28 cellular contexts compared by ENCODE assay signal in the genomic region with DNA sequence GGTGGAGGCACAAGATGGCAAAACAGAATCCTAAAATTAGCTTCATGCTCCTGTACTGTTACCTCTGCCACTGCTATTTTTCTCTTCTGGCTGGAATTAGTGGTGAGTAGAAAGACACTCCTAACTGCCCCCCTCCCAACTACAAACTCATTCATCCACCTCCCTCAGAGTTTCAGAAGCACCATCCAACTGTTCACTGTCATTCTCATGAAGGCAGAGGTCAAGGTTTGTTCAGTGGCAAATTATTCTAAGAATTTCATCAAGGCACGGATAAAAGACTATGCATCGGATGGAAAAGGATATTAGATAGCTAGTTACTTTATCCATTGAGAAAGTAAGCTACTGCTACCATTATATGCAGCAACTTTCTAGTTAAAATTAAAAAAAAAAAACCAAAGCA. TPM values are rescaled to one million over a fixed set of nuclear protein-coding genes. Genes with fewer than 3 reads are reported as not detected.
"Had no signal": no experiment of that assay in that cellular context is flagged by ENCODE, and none has a peak within 500 bp of the region (broad histone marks: within the 10 kb centered on the region; RNA-seq: fewer than 3 reads in every experiment).

No MANE protein-coding gene starts in this region.

- H3K27me3 ChIP-seq: cardiac muscle cell had no signal

- H3K27ac ChIP-seq: cardiac muscle cell, SK-N-MC, VCaP had no signal

- ATAC-seq: activated T-cell treated with anti-CD3 and anti-CD28 coated beads, Interleukin-2, amount 50 U/mL, for 4 hours; activated T-helper 17 cell treated with anti-CD3 and anti-CD28 coated beads, Interleukin-2, amount 50 U/mL, for 72 hours; Panc1; Right ventricle myocardium inferior; T-cell had no signal

- H3K4me3 ChIP-seq: cardiac muscle cell, SK-N-MC had no signal

- H3K36me3 ChIP-seq: cardiac muscle cell had no signal

- DNase-seq: activated CD4-positive, alpha-beta memory T cell treated with anti-CD3 and anti-CD28 coated beads for 36 hours; activated CD4-positive, alpha-beta T cell treated with anti-CD3 and anti-CD28 coated beads, Interleukin-2, amount 10 ng/mL, durations not matched to agents 7 days and 5 days; activated CD4-positive, CD25-positive, alpha-beta regulatory T cell; activated CD8-positive, alpha-beta memory T cell treated with anti-CD3 and anti-CD28 coated beads for 24 hours; activated gamma-delta T cell; activated naive CD4-positive, alpha-beta T cell treated with anti-CD3 and anti-CD28 coated beads for 36 hours; activated T-cell treated with anti-CD3 and anti-CD28 coated beads, Interleukin-2, amount 50 U/mL, for 4 hours; amygdala; Karpas-422; NCI-H1048; NCI-H146; NCI-H1930; NCI-H2171; NCI-H2227 treated with DMSO at 0.1 percent for 48 hours; NCI-H446 treated with DMSO at 0.1 percent for 48 hours; NCI-H526 treated with DMSO at 0.1 percent for 48 hours; NCI-H82; OCI-M1; RPMI8226; T-cell; T-helper 2 cell; T1000 had no signal

RNA-seq across cellular contexts. Expression of gene LRGUK, which starts 59.7 kb away (rescaled TPM):
- polyA plus RNA-seq: cardiac muscle cell had no signal
